In genomic region chr15:60844431-60845174, GRCh38 we compare ENCODE assay signal across 9 cellular contexts.
DNase-seq lines count a peak whose midpoint lies in the region; ATAC-seq and TF ChIP-seq lines count a peak whose summit lies in the region.
"Had no signal": no experiment of that assay in that cellular context is flagged by ENCODE, and none has a peak within 500 bp of the region (broad histone marks: within the 10 kb centered on the region; RNA-seq: fewer than 3 reads in every experiment).

No MANE protein-coding gene starts in this region.

- no peak for TF ChIP-seq CTCF in type B pancreatic cell (conservative IDR thresholded peaks at IDR 0.05)

- H3K27ac Mint-ChIP-seq in type B pancreatic cell: no peak overlapping the region
- H3K27ac Mint-ChIP-seq: CD14-positive monocyte had no signal

- DNase-seq in T-helper 2 cell: peak in 4 of 5 experiments; percentile 38 to 97 (median 75)
- DNase-seq in activated CD8-positive, alpha-beta memory T cell treated with anti-CD3 and anti-CD28 coated beads, Interleukin-2, amount 50 U/mL, for 48 hours: peak; percentile 68
- peak; percentile 90 for DNase-seq in central memory CD4-positive, alpha-beta T cell
- DNase-seq in stimulated activated CD8-positive, alpha-beta memory T cell treated with anti-CD3 and anti-CD28 coated beads, Interleukin-4, amount 100 ng/mL, for 48 hours: peak; percentile 64
- DNase-seq in type B pancreatic cell (ENCODE audit: extremely low spot score, unreplicated experiment): no peak
- no peak for DNase-seq in Kasumi-1 (lab: John Stamatoyannopoulos, UW)
- DNase-seq in RPMI8226: no peak

- ATAC-seq in GM19328 (IDR thresholded peaks at IDR 0.05; ENCODE audit: unreplicated experiment): no peak

- H3K9me3 Mint-ChIP-seq in type B pancreatic cell: peaks cover 11% of the 10 kb centered on the region

- H3K36me3 Mint-ChIP-seq in type B pancreatic cell: peaks cover 8% of the 10 kb centered on the region
- H3K36me3 Mint-ChIP-seq: CD14-positive monocyte had no signal

- H3K4me1 Mint-ChIP-seq in type B pancreatic cell (ENCODE audit: unreplicated experiment): peaks cover 8% of the 10 kb centered on the region
- H3K4me1 Mint-ChIP-seq: CD14-positive monocyte had no signal

- peaks cover 12% of the 10 kb centered on the region for H3K27me3 Mint-ChIP-seq in type B pancreatic cell

- H3K4me3 Mint-ChIP-seq in type B pancreatic cell: no peak overlapping the region
- H3K4me3 Mint-ChIP-seq: CD14-positive monocyte had no signal

Comparison
In these comparisons a context has a peak if more than half of its experiments do, and no peak if none do; other contexts are left out.
1. DNase-seq: peak in T-helper 2 cell (4 of 5), activated CD8-positive, alpha-beta memory T cell treated with anti-CD3 and anti-CD28 coated beads, Interleukin-2, amount 50 U/mL, for 48 hours (single experiment), central memory CD4-positive, alpha-beta T cell (single experiment) and stimulated activated CD8-positive, alpha-beta memory T cell treated with anti-CD3 and anti-CD28 coated beads, Interleukin-4, amount 100 ng/mL, for 48 hours (single experiment); none in type B pancreatic cell (single experiment), Kasumi-1 (0 of 2) and RPMI8226 (single experiment).